Comparison of ENCODE assay signal across 27 cellular contexts in genomic region chr16:50607447-50607846, GRCh38.
"Had no signal": no experiment of that assay in that cellular context is flagged by ENCODE, and none has a peak within 500 bp of the region (broad histone marks: within the 10 kb centered on the region; RNA-seq: fewer than 3 reads in every experiment).

No MANE protein-coding gene starts in this region.

- H3K27me3 Mint-ChIP-seq: central memory CD8-positive, alpha-beta T cell; stimulated activated naive CD8-positive, alpha-beta T cell treated with anti-CD3 and anti-CD28 coated beads, Interleukin-15, amount 100 ng/mL, for 72 hours had no signal

- H3K27me3 ChIP-seq: dorsolateral prefrontal cortex, hepatocyte, pancreas, thyroid gland, upper lobe of left lung, uterus had no signal

- DNase-seq: cortex of kidney; dorsolateral prefrontal cortex; effector CD8-positive, alpha-beta T cell; foreskin fibroblast; kidney; left cardiac atrium; left ventricle myocardium inferior; lower lobe of right lung; naive B cell; retina; stimulated activated CD4-positive, alpha-beta T cell treated with anti-CD3 and anti-CD28 coated beads, Interleukin-2, amount 100 ng/mL, for 24 hours; stimulated activated CD4-positive, alpha-beta T cell treated with anti-CD3 and anti-CD28 coated beads, Interleukin-4, amount 100 ng/mL, for 4 hours; stimulated activated naive B cell treated with anti-CD40 and anti-IgM and Interleukin-4, amounts not matched to agents 10 μg/mL and 1 μg/mL and 100 μg/mL, for 72 hours; stimulated activated naive CD8-positive, alpha-beta T cell treated with anti-CD3 and anti-CD28 coated beads, Interleukin-15, amount 100 ng/mL, for 72 hours; thyroid gland; upper lobe of left lung; uterus had no signal

- H3K27ac Mint-ChIP-seq: memory B cell; mesothelial cell of epicardium; progenitor cell of endocrine pancreas; stimulated activated naive B cell treated with anti-CD40 and anti-IgM and Interleukin-4, amounts not matched to agents 10 μg/mL and 1 μg/mL and 100 μg/mL, for 72 hours; stimulated activated naive CD8-positive, alpha-beta T cell treated with anti-CD3 and anti-CD28 coated beads, Interleukin-15, amount 100 ng/mL, for 72 hours had no signal

- H3K36me3 Mint-ChIP-seq: memory B cell had no signal

- H3K27ac ChIP-seq: hepatocyte, left ventricle myocardium inferior, lower lobe of right lung, pancreas, skin epidermis, thyroid gland had no signal

- H3K4me3 ChIP-seq: dorsolateral prefrontal cortex, hepatocyte, left ventricle myocardium inferior, lower lobe of right lung, pancreas, skin epidermis, thyroid gland, upper lobe of left lung, uterus had no signal

- H3K4me3 Mint-ChIP-seq: central memory CD8-positive, alpha-beta T cell; memory B cell; mesothelial cell of epicardium; stimulated activated naive B cell treated with anti-CD40 and anti-IgM and Interleukin-4, amounts not matched to agents 10 μg/mL and 1 μg/mL and 100 μg/mL, for 72 hours; stimulated activated naive CD8-positive, alpha-beta T cell treated with anti-CD3 and anti-CD28 coated beads, Interleukin-15, amount 100 ng/mL, for 72 hours had no signal

- H3K4me1 ChIP-seq: pancreas, thyroid gland had no signal

- ATAC-seq: esophagus mucosa; left cardiac atrium; lower lobe of right lung; pancreas; sciatic nerve; stimulated activated naive B cell treated with anti-CD40 and anti-IgM and Interleukin-4, amounts not matched to agents 10 μg/mL and 1 μg/mL and 100 μg/mL, for 72 hours; stimulated activated naive CD8-positive, alpha-beta T cell treated with anti-CD3 and anti-CD28 coated beads, Interleukin-15, amount 100 ng/mL, for 72 hours had no signal

- H3K9me3 Mint-ChIP-seq: central memory CD8-positive, alpha-beta T cell; memory B cell; mesothelial cell of epicardium; naive B cell; neural crest cell; stimulated activated naive B cell treated with anti-CD40 and anti-IgM and Interleukin-4, amounts not matched to agents 10 μg/mL and 1 μg/mL and 100 μg/mL, for 72 hours; stimulated activated naive CD8-positive, alpha-beta T cell treated with anti-CD3 and anti-CD28 coated beads, Interleukin-15, amount 100 ng/mL, for 72 hours had no signal

- H3K36me3 ChIP-seq: left ventricle myocardium inferior, pancreas, thyroid gland, upper lobe of left lung, uterus had no signal

- H3K9me3 ChIP-seq: left ventricle myocardium inferior, lower lobe of right lung, pancreas, thyroid gland, upper lobe of left lung, uterus had no signal
